In genomic region chr14:20498622-20499021, GRCh38 we compare ENCODE assay signal across 1 cellular context.
TF ChIP-seq lines count a peak whose summit lies in the region.

No MANE protein-coding gene starts in this region.

TF ChIP-seq in endothelial cell of umbilical vein, 7 proteins besides CTCF, POLR2A, EP300 and RAD21 (continued from another document):
- TF ChIP-seq EZH2 (IDR thresholded peaks at IDR 0.05; ENCODE audit: borderline replicate concordance, low read depth, low read length, severe bottlenecking) (no peak), FOS (IDR thresholded peaks at IDR 0.05; ENCODE audit: borderline replicate concordance, insufficient read depth, low read length) (no peak), MAX (IDR thresholded peaks at IDR 0.05; ENCODE audit: insufficient read depth, insufficient read length) (no peak), POLR2AphosphoS5 (IDR thresholded peaks at IDR 0.05; ENCODE audit: insufficient read depth, low read depth, low read length) (no peak), GATA2 (IDR thresholded peaks at IDR 0.05; ENCODE audit: insufficient read depth, insufficient read length, low read depth, low read length) (no peak)
TF ChIP-seq in endothelial cell of umbilical vein: peak in this region for 0.
